Comparison of ENCODE assay signal across 1 cellular context in the genomic region with DNA sequence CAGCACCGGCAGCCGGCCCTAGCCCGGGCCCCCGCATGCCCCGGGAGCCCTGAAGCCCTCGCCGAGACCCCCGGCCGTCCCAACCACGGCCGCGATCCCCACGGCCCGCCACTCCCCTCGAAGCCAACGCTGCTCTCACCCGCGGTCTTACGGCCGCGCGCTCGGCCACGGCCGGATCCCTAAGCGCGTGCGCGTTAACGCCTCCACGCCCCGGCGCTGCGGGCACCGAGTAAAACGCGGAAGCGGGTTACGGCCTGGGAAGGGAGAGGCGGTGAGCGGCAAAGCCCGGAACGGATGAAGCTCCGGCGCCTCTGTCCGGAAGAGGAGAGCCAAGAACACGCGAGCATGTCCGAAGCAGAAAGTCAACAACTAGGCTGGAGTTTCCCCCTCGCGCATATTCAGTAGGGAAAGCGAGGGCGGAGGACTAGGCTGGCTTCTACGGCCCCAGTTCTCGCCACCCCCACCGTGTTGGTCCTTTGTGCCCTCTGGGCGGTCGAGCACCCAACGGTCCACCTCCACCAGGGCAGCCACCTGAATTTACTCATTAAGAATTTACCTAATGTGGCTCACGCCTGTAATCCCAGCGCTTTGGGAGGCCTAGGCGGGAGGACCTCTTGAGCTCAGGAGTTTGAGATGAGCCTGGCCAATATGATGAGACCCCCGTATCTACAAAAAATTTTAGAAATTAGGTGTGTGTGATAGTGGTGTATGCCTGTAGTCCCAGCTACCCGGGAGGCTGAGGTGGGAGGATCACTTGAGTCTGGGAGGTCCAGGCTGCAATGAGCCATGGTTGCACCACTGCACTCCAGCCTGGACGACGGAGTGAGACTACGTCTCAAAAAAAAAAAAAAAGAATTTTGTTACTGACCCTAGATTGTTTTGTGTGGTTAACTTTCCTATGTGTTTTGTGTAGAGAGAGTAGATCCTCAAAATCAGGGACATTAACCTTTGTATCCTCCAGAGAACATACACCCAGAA.
A peak's percentile ranks its signal among the peaks of the same experiment; 100 is the strongest.
TF ChIP-seq lines count a peak whose summit lies in the region.

A gene (minus strand): TSS at position 169 of the 978 bp plus-strand sequence. CDS start 1,177 bp downstream, outside the sequence.

TF ChIP-seq in HepG2, 621 proteins besides CTCF, POLR2A, EP300 and RAD21 (continued from another document and continues in another):
- TF ChIP-seq, protein P1, sequence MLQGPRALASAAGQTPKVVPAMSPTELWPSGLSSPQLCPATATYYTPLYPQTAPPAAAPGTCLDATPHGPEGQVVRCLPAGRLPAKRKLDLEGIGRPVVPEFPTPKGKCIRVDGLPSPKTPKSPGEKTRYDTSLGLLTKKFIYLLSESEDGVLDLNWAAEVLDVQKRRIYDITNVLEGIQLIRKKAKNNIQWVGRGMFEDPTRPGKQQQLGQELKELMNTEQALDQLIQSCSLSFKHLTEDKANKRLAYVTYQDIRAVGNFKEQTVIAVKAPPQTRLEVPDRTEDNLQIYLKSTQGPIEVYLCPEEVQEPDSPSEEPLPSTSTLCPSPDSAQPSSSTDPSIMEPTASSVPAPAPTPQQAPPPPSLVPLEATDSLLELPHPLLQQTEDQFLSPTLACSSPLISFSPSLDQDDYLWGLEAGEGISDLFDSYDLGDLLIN (CRISPR knock-in tag; IDR thresholded peaks at IDR 0.05; ENCODE audit: borderline replicate concordance), result no peak
- TF ChIP-seq ZNF446 (CRISPR knock-in tag; IDR thresholded peaks at IDR 0.05), result peak; percentile 84; the same call in 1 of the 2 replicates
- peak; percentile 85 for TF ChIP-seq ZBTB7A (CRISPR knock-in tag; IDR thresholded peaks at IDR 0.05)
- TF ChIP-seq ARID2 (CRISPR knock-in tag; IDR thresholded peaks at IDR 0.05; ENCODE audit: borderline replicate concordance), result peak; percentile 99
- no peak for TF ChIP-seq ZNF34 (CRISPR knock-in tag; IDR thresholded peaks at IDR 0.05; ENCODE audit: borderline replicate concordance)
- peak; percentile 98 for TF ChIP-seq POLR2AphosphoS5 (IDR thresholded peaks at IDR 0.05; ENCODE audit: low read depth, low read length)
- TF ChIP-seq, protein P2, sequence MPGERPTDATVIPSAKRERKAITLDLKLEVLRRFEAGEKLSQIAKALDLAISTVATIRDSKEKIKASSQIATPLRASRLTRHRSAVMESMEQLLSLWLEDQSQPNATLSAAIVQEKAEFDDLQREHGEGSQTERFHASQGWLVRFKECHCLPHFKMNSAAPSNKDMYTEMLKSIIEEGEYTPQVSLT (CRISPR knock-in tag; IDR thresholded peaks at IDR 0.05; ENCODE audit: borderline replicate concordance, low read depth), result no peak; the same call in 1 of the 2 replicates
- TF ChIP-seq, protein P3, sequence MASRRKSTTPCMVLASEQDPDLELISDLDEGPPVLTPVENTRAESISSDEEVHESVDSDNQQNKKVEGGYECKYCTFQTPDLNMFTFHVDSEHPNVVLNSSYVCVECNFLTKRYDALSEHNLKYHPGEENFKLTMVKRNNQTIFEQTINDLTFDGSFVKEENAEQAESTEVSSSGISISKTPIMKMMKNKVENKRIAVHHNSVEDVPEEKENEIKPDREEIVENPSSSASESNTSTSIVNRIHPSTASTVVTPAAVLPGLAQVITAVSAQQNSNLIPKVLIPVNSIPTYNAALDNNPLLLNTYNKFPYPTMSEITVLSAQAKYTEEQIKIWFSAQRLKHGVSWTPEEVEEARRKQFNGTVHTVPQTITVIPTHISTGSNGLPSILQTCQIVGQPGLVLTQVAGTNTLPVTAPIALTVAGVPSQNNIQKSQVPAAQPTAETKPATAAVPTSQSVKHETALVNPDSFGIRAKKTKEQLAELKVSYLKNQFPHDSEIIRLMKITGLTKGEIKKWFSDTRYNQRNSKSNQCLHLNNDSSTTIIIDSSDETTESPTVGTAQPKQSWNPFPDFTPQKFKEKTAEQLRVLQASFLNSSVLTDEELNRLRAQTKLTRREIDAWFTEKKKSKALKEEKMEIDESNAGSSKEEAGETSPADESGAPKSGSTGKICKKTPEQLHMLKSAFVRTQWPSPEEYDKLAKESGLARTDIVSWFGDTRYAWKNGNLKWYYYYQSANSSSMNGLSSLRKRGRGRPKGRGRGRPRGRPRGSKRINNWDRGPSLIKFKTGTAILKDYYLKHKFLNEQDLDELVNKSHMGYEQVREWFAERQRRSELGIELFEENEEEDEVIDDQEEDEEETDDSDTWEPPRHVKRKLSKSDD (CRISPR knock-in tag; IDR thresholded peaks at IDR 0.05; ENCODE audit: low read depth), result 0 out of 2 replicates have a peak, but pooled peaks have one; percentile 64
- TF ChIP-seq ZNF484 (CRISPR knock-in tag; IDR thresholded peaks at IDR 0.05; ENCODE audit: borderline replicate concordance, low read depth), result no peak; the same call in 1 of the 2 replicates
- peak; percentile 72; the same call in 1 of the 2 replicates for TF ChIP-seq ZNF644 (CRISPR knock-in tag; IDR thresholded peaks at IDR 0.05; ENCODE audit: low read depth)
- TF ChIP-seq ZBTB3 (CRISPR knock-in tag; IDR thresholded peaks at IDR 0.05; ENCODE audit: borderline replicate concordance, low read depth), result 0 out of 2 replicates have a peak, but pooled peaks have one; percentile 51
- peak; percentile 88 for TF ChIP-seq ZNF552 (CRISPR knock-in tag; IDR thresholded peaks at IDR 0.05; ENCODE audit: borderline replicate concordance)
- TF ChIP-seq, protein P4, sequence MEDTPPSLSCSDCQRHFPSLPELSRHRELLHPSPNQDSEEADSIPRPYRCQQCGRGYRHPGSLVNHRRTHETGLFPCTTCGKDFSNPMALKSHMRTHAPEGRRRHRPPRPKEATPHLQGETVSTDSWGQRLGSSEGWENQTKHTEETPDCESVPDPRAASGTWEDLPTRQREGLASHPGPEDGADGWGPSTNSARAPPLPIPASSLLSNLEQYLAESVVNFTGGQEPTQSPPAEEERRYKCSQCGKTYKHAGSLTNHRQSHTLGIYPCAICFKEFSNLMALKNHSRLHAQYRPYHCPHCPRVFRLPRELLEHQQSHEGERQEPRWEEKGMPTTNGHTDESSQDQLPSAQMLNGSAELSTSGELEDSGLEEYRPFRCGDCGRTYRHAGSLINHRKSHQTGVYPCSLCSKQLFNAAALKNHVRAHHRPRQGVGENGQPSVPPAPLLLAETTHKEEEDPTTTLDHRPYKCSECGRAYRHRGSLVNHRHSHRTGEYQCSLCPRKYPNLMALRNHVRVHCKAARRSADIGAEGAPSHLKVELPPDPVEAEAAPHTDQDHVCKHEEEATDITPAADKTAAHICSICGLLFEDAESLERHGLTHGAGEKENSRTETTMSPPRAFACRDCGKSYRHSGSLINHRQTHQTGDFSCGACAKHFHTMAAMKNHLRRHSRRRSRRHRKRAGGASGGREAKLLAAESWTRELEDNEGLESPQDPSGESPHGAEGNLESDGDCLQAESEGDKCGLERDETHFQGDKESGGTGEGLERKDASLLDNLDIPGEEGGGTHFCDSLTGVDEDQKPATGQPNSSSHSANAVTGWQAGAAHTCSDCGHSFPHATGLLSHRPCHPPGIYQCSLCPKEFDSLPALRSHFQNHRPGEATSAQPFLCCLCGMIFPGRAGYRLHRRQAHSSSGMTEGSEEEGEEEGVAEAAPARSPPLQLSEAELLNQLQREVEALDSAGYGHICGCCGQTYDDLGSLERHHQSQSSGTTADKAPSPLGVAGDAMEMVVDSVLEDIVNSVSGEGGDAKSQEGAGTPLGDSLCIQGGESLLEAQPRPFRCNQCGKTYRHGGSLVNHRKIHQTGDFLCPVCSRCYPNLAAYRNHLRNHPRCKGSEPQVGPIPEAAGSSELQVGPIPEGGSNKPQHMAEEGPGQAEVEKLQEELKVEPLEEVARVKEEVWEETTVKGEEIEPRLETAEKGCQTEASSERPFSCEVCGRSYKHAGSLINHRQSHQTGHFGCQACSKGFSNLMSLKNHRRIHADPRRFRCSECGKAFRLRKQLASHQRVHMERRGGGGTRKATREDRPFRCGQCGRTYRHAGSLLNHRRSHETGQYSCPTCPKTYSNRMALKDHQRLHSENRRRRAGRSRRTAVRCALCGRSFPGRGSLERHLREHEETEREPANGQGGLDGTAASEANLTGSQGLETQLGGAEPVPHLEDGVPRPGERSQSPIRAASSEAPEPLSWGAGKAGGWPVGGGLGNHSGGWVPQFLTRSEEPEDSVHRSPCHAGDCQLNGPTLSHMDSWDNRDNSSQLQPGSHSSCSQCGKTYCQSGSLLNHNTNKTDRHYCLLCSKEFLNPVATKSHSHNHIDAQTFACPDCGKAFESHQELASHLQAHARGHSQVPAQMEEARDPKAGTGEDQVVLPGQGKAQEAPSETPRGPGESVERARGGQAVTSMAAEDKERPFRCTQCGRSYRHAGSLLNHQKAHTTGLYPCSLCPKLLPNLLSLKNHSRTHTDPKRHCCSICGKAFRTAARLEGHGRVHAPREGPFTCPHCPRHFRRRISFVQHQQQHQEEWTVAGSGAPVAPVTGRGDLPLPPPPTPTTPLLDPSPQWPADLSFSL (CRISPR knock-in tag; IDR thresholded peaks at IDR 0.05), result no peak
- TF ChIP-seq SAFB2 (CRISPR knock-in tag; IDR thresholded peaks at IDR 0.05; ENCODE audit: borderline replicate concordance, low read depth), result peak; percentile 98
- peak; percentile 99 for TF ChIP-seq ERF (CRISPR knock-in tag; IDR thresholded peaks at IDR 0.05)
- TF ChIP-seq, protein P5, sequence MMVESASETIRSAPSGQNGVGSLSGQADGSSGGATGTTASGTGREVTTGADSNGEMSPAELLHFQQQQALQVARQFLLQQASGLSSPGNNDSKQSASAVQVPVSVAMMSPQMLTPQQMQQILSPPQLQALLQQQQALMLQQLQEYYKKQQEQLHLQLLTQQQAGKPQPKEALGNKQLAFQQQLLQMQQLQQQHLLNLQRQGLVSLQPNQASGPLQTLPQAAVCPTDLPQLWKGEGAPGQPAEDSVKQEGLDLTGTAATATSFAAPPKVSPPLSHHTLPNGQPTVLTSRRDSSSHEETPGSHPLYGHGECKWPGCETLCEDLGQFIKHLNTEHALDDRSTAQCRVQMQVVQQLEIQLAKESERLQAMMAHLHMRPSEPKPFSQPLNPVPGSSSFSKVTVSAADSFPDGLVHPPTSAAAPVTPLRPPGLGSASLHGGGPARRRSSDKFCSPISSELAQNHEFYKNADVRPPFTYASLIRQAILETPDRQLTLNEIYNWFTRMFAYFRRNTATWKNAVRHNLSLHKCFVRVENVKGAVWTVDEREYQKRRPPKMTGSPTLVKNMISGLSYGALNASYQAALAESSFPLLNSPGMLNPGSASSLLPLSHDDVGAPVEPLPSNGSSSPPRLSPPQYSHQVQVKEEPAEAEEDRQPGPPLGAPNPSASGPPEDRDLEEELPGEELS (CRISPR knock-in tag; IDR thresholded peaks at IDR 0.05), result peak; percentile 87
- TF ChIP-seq ZNF569 (CRISPR knock-in tag; IDR thresholded peaks at IDR 0.05; ENCODE audit: borderline replicate concordance), result no peak
- no peak for TF ChIP-seq ZNF562 (CRISPR knock-in tag; IDR thresholded peaks at IDR 0.05; ENCODE audit: borderline replicate concordance)
- TF ChIP-seq RARG (CRISPR knock-in tag; IDR thresholded peaks at IDR 0.05; ENCODE audit: low read depth), result peak; percentile 72; the same call in 1 of the 2 replicates
- peak; percentile 47; the same call in 1 of the 2 replicates for TF ChIP-seq NFYB (CRISPR knock-in tag; IDR thresholded peaks at IDR 0.05)
- peak; percentile 96; the same call in 1 of the 2 replicates for TF ChIP-seq ZNF749 (CRISPR knock-in tag; IDR thresholded peaks at IDR 0.05; ENCODE audit: borderline replicate concordance)
- TF ChIP-seq, protein P6, sequence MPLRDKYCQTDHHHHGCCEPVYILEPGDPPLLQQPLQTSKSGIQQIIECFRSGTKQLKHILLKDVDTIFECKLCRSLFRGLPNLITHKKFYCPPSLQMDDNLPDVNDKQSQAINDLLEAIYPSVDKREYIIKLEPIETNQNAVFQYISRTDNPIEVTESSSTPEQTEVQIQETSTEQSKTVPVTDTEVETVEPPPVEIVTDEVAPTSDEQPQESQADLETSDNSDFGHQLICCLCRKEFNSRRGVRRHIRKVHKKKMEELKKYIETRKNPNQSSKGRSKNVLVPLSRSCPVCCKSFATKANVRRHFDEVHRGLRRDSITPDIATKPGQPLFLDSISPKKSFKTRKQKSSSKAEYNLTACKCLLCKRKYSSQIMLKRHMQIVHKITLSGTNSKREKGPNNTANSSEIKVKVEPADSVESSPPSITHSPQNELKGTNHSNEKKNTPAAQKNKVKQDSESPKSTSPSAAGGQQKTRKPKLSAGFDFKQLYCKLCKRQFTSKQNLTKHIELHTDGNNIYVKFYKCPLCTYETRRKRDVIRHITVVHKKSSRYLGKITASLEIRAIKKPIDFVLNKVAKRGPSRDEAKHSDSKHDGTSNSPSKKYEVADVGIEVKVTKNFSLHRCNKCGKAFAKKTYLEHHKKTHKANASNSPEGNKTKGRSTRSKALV (CRISPR knock-in tag; IDR thresholded peaks at IDR 0.05), result peak; percentile 91; the same call in 1 of the 2 replicates
- TF ChIP-seq MEIS1 (CRISPR knock-in tag; IDR thresholded peaks at IDR 0.05; ENCODE audit: borderline replicate concordance), result peak; percentile 68; the same call in 1 of the 2 replicates
- peak in 1 of 2 experiments; percentile 54; a peak in 1 of 4 replicates for TF ChIP-seq NR2F1 (CRISPR knock-in tag; IDR thresholded peaks at IDR 0.05)
- TF ChIP-seq ZNF75D (CRISPR knock-in tag; IDR thresholded peaks at IDR 0.05; ENCODE audit: borderline replicate concordance), result peak; percentile 84; the same call in 1 of the 2 replicates
- TF ChIP-seq, protein P7, sequence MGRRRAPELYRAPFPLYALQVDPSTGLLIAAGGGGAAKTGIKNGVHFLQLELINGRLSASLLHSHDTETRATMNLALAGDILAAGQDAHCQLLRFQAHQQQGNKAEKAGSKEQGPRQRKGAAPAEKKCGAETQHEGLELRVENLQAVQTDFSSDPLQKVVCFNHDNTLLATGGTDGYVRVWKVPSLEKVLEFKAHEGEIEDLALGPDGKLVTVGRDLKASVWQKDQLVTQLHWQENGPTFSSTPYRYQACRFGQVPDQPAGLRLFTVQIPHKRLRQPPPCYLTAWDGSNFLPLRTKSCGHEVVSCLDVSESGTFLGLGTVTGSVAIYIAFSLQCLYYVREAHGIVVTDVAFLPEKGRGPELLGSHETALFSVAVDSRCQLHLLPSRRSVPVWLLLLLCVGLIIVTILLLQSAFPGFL (CRISPR knock-in tag; IDR thresholded peaks at IDR 0.05), result no peak
- peak; percentile 90; the same call in 1 of the 2 replicates for TF ChIP-seq KLF13 (CRISPR knock-in tag; IDR thresholded peaks at IDR 0.05)
- TF ChIP-seq, protein P8, sequence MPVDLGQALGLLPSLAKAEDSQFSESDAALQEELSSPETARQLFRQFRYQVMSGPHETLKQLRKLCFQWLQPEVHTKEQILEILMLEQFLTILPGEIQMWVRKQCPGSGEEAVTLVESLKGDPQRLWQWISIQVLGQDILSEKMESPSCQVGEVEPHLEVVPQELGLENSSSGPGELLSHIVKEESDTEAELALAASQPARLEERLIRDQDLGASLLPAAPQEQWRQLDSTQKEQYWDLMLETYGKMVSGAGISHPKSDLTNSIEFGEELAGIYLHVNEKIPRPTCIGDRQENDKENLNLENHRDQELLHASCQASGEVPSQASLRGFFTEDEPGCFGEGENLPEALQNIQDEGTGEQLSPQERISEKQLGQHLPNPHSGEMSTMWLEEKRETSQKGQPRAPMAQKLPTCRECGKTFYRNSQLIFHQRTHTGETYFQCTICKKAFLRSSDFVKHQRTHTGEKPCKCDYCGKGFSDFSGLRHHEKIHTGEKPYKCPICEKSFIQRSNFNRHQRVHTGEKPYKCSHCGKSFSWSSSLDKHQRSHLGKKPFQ (CRISPR knock-in tag; IDR thresholded peaks at IDR 0.05; ENCODE audit: insufficient replicate concordance), result peak; percentile 76
- TF ChIP-seq ZNF33B (CRISPR knock-in tag; IDR thresholded peaks at IDR 0.05), result peak; percentile 97
- TF ChIP-seq SMYD3 (CRISPR knock-in tag; IDR thresholded peaks at IDR 0.05), result peak; percentile 99
